10 cellular contexts compared by ENCODE assay signal in the genomic region with DNA sequence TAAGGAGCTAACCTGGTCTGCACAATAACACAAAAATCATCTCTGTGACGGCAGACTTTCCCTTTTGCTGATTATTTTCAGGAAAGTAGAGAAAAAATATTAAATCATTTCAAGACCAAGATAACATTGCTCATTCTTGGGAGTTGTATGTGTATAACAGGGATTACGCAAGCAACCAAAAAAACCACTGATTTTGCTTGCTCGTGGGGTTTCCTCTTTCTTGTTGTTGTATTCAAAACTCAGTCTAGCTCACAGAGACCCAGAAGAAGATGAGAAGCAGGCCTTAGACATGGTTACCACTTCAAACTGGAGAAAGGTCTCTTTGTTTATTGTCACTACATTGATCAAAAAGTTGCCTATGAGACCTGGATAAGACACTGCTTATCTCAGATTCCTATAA. TPM values are rescaled to one million over a fixed set of nuclear protein-coding genes. Genes with fewer than 3 reads are reported as not detected.
DNase-seq lines count a peak whose midpoint lies in the region; ATAC-seq and TF ChIP-seq lines count a peak whose summit lies in the region.
"Had no signal": no experiment of that assay in that cellular context is flagged by ENCODE, and none has a peak within 500 bp of the region (broad histone marks: within the 10 kb centered on the region; RNA-seq: fewer than 3 reads in every experiment).

No MANE protein-coding gene starts in this region.

- H4K20me1 ChIP-seq in Karpas-422 (ENCODE audit: insufficient read depth, low read depth, low read length) = no peaks in the 10 kb centered on the region
- H4K20me1 ChIP-seq: BLaER1 had no signal

- no peak overlapping the region for H3K4me3 Mint-ChIP-seq in activated T-cell treated with anti-CD3 and anti-CD28 coated beads, Interleukin-2, amount 50 U/mL, for 24 hours
- H3K4me3 Mint-ChIP-seq in central memory CD8-positive, alpha-beta T cell = peak overlapping the region; percentile 8

- intact Hi-C loops in left colon (cut with DNase I, micrococcal nuclease) = no loop called here

- peak overlapping the region; percentile 74 for H3K27ac ChIP-seq in Karpas-422 (ENCODE audit: low read length)
- H3K27ac ChIP-seq: BLaER1, SJSA1 had no signal

- TF ChIP-seq POLR2A in erythroblast (IDR thresholded peaks at IDR 0.05; ENCODE audit: low read length) = no peak

- peaks cover 4% of the 10 kb centered on the region for H3K27me3 Mint-ChIP-seq in activated T-cell treated with anti-CD3 and anti-CD28 coated beads, Interleukin-2, amount 50 U/mL, for 24 hours
- H3K27me3 Mint-ChIP-seq in central memory CD8-positive, alpha-beta T cell = no peaks in the 10 kb centered on the region

- no peaks in the 10 kb centered on the region for H3K9me3 ChIP-seq in Karpas-422 (ENCODE audit: low read length)
- H3K9me3 ChIP-seq: BLaER1, SJSA1 had no signal

- H2AFZ ChIP-seq in Karpas-422 (ENCODE audit: low read length) = peak overlapping the region; percentile 17

- peaks cover 22% of the 10 kb centered on the region for H3K79me2 ChIP-seq in Karpas-422 (ENCODE audit: low read length)

- peak overlapping the region; percentile 97 for H3K27ac Mint-ChIP-seq in activated T-cell treated with anti-CD3 and anti-CD28 coated beads, Interleukin-2, amount 50 U/mL, for 24 hours
- peak overlapping the region; percentile 95 for H3K27ac Mint-ChIP-seq in central memory CD8-positive, alpha-beta T cell (ENCODE audit: low read depth)

- H3K4me2 ChIP-seq in Karpas-422 (ENCODE audit: low read depth, low read length, poor library complexity, severe bottlenecking) = peak overlapping the region; percentile 56
- H3K4me2 ChIP-seq: BLaER1 had no signal

- DNase-seq in activated T-cell treated with anti-CD3 and anti-CD28 coated beads, Interleukin-2, amount 50 U/mL, for 24 hours = no peak
- DNase-seq in activated T-cell treated with anti-CD3 and anti-CD28 coated beads, Interleukin-2, amount 50 U/mL, for 1 hour = no peak
- DNase-seq in Karpas-422 (peak; percentile 86), erythroblast (lab: John Stamatoyannopoulos, UW) (no peak), left colon (no peak), DMS 273 (lab: John Stamatoyannopoulos, UW; ENCODE audit: unreplicated experiment) (no peak)
- no peak for DNase-seq in central memory CD8-positive, alpha-beta T cell (ENCODE audit: low spot score in 2 of 2)
- DNase-seq in stimulated activated naive CD4-positive, alpha-beta T cell treated with Interleukin-2 at 50 U/mL for 16 hours (lab: John Stamatoyannopoulos, UW) = peak; percentile 25

- peaks cover 78% of the 10 kb centered on the region for H3K4me1 Mint-ChIP-seq in activated T-cell treated with anti-CD3 and anti-CD28 coated beads, Interleukin-2, amount 50 U/mL, for 24 hours (ENCODE audit: low read depth)
- H3K4me1 Mint-ChIP-seq in central memory CD8-positive, alpha-beta T cell = peaks cover 44% of the 10 kb centered on the region

- peak overlapping the region; percentile 17; the same call in 1 of the 2 replicates for H3K4me3 ChIP-seq in Karpas-422 (ENCODE audit: low read length)
- H3K4me3 ChIP-seq: BLaER1, SJSA1 had no signal

- no peaks in the 10 kb centered on the region for H3K9me2 ChIP-seq in Karpas-422 (replicated peaks; ENCODE audit: insufficient read depth, low read length)

- peaks cover 5% of the 10 kb centered on the region for H3K36me3 Mint-ChIP-seq in activated T-cell treated with anti-CD3 and anti-CD28 coated beads, Interleukin-2, amount 50 U/mL, for 24 hours (ENCODE audit: low read depth)
- H3K36me3 Mint-ChIP-seq in central memory CD8-positive, alpha-beta T cell (ENCODE audit: insufficient read depth) = peaks cover 31% of the 10 kb centered on the region

- 0 out of 2 replicates have a peak, but pooled peaks cover 2% of the 10 kb centered on the region for H3K36me3 ChIP-seq in Karpas-422 (ENCODE audit: insufficient read depth, low read length)
- H3K36me3 ChIP-seq: BLaER1 had no signal

- peak; percentile 21 for ATAC-seq in central memory CD8-positive, alpha-beta T cell (replicated peaks; ENCODE audit: extremely low read depth, poor library complexity, severe bottlenecking)
- ATAC-seq in left colon = no peak

- peaks cover 88% of the 10 kb centered on the region for H3K4me1 ChIP-seq in Karpas-422 (ENCODE audit: low read length)

- H3K9me3 Mint-ChIP-seq in activated T-cell treated with anti-CD3 and anti-CD28 coated beads, Interleukin-2, amount 50 U/mL, for 24 hours = no peaks in the 10 kb centered on the region
- no peaks in the 10 kb centered on the region for H3K9me3 Mint-ChIP-seq in central memory CD8-positive, alpha-beta T cell

- H3K9ac ChIP-seq in Karpas-422 (ENCODE audit: low read length) = peak overlapping the region; percentile 38
- H3K9ac ChIP-seq: BLaER1 had no signal

- H3K27me3 ChIP-seq in Karpas-422 (ENCODE audit: low read length) = no peaks in the 10 kb centered on the region
- H3K27me3 ChIP-seq: BLaER1, SJSA1 had no signal

RNA-seq across cellular contexts. Expression of a gene that starts 2.2 kb away (rescaled TPM):
- 55.0 and 149 TPM in 2 replicates for total RNA-seq in Karpas-422 (2014; rRNA removed; shearing (Covaris generic); ENCODE audit: low replicate concordance)
- 10 to 100 TPM in 1 of 2 donors, 1 to 10 TPM in 1; 4.3 to 12.5 TPM for total RNA-seq in left colon

RNA-seq across cellular contexts. Expression of a gene that starts 33.0 kb away (rescaled TPM):
- total RNA-seq in Karpas-422 (2014; rRNA removed; shearing (Covaris generic); ENCODE audit: low replicate concordance) = 35.8 and 63.8 TPM in 2 replicates
- 10 to 100 TPM; 31.4 to 32.0 TPM for total RNA-seq in left colon

Comparison
In these comparisons a context has a peak if more than half of its experiments do, and no peak if none do; other contexts are left out.
1. DNase-seq: peak in Karpas-422 (single experiment) and stimulated activated naive CD4-positive, alpha-beta T cell treated with Interleukin-2 at 50 U/mL for 16 hours (single experiment); none in activated T-cell treated with anti-CD3 and anti-CD28 coated beads, Interleukin-2, amount 50 U/mL, for 24 hours (single experiment), activated T-cell treated with anti-CD3 and anti-CD28 coated beads, Interleukin-2, amount 50 U/mL, for 1 hour (single experiment), central memory CD8-positive, alpha-beta T cell (0 of 2), erythroblast (0 of 2), left colon (0 of 2) and DMS 273 (single experiment).